Comparison of ENCODE assay signal across 12 cellular contexts in genomic region chr9:107883496-107884120, GRCh38.
DNase-seq lines count a peak whose midpoint lies in the region; ATAC-seq, FAIRE-seq and TF ChIP-seq lines count a peak whose summit lies in the region.
"Had no signal": no experiment of that assay in that cellular context is flagged by ENCODE, and none has a peak within 500 bp of the region (broad histone marks: within the 10 kb centered on the region; RNA-seq: fewer than 3 reads in every experiment).

No MANE protein-coding gene starts in this region.

- FAIRE-seq in GM12892 (lab: Jason Lieb, UNC) = peak; percentile 71
- FAIRE-seq: keratinocyte, TTC549 had no signal

- no peak overlapping the region for H2AFZ ChIP-seq in GM23338

- H3K4me1 Mint-ChIP-seq in GM23338 = no peaks in the 10 kb centered on the region

- no peaks in the 10 kb centered on the region for H3K36me3 Mint-ChIP-seq in GM23338 (ENCODE audit: low read depth)

- H3K4me3 ChIP-seq in GM23338 (no peak overlapping the region), MG63 (no peak overlapping the region)

- ATAC-seq in GM19468 (IDR thresholded peaks at IDR 0.05; ENCODE audit: extremely low read depth, unreplicated experiment) = peak; percentile 46
- ATAC-seq in HG03064 (IDR thresholded peaks at IDR 0.05; ENCODE audit: low read depth, unreplicated experiment) = peak; percentile 97
- ATAC-seq in GM23338 = no peak
- ATAC-seq: activated naive CD8-positive, alpha-beta T cell treated with anti-CD3 and anti-CD28 coated beads, Interleukin-2, amount 50 U/mL, for 24 hours had no signal

- peaks cover 9% of the 10 kb centered on the region for H3K9me3 ChIP-seq in MG63

- TF ChIP-seq POLR2A in GM12892 (IDR thresholded peaks at IDR 0.05; ENCODE audit: low read depth, low read length) = no peak

- no peaks in the 10 kb centered on the region for H3K9me3 Mint-ChIP-seq in GM23338

- H3K36me3 ChIP-seq in GM23338 (ENCODE audit: insufficient read depth) = no peaks in the 10 kb centered on the region
- no peaks in the 10 kb centered on the region for H3K36me3 ChIP-seq in MG63

- DNase-seq in GM12892 (ENCODE audit: insufficient read length) (no peak), RPMI7951 (ENCODE audit: low read depth) (peak; percentile 31), GM23338 (ENCODE audit: low spot score) (no peak), MG63 (no peak), NCI-H2107 treated with DMSO at 0.1 percent for 48 hours (lab: John Stamatoyannopoulos, UW; ENCODE audit: unreplicated experiment) (no peak), nucleus accumbens (lab: John Stamatoyannopoulos, UW) (no peak)
- DNase-seq: activated naive CD8-positive, alpha-beta T cell treated with anti-CD3 and anti-CD28 coated beads, Interleukin-2, amount 50 U/mL, for 24 hours had no signal

- TF ChIP-seq CTCF in GM23338 (conservative IDR thresholded peaks at IDR 0.05; ENCODE audit: low read depth in 2 of 2) = no peak

- no peaks in the 10 kb centered on the region for H3F3A ChIP-seq in GM23338 (replicated peaks; ENCODE audit: low read depth)

- H3K27me3 ChIP-seq in GM23338 (ENCODE audit: insufficient read depth) = no peaks in the 10 kb centered on the region
- H3K27me3 ChIP-seq in MG63 = no peaks in the 10 kb centered on the region

- no peaks in the 10 kb centered on the region for H4K20me1 ChIP-seq in GM23338 (replicated peaks; ENCODE audit: insufficient read depth)

- H3K4me2 ChIP-seq in GM23338 = no peak overlapping the region

- H3K9me2 ChIP-seq in GM23338 (ENCODE audit: insufficient read depth) = peaks cover 3% of the 10 kb centered on the region; the same call in 1 of the 2 replicates

- no peak overlapping the region for H3K4me3 Mint-ChIP-seq in GM23338
- H3K4me3 Mint-ChIP-seq: activated naive CD8-positive, alpha-beta T cell treated with anti-CD3 and anti-CD28 coated beads, Interleukin-2, amount 50 U/mL, for 24 hours had no signal

- no peaks in the 10 kb centered on the region for H3K4me1 ChIP-seq in GM23338 (ENCODE audit: insufficient read depth)

- no peak overlapping the region for H3K27ac ChIP-seq in GM23338 (ENCODE audit: low read depth)
- H3K27ac ChIP-seq: C4-2B had no signal

- H3K27me3 Mint-ChIP-seq in GM23338 (ENCODE audit: insufficient read depth, low read depth, poor library complexity) = no peaks in the 10 kb centered on the region

- H3K27ac Mint-ChIP-seq in GM23338 = no peak overlapping the region
- H3K27ac Mint-ChIP-seq: activated naive CD8-positive, alpha-beta T cell treated with anti-CD3 and anti-CD28 coated beads, Interleukin-2, amount 50 U/mL, for 24 hours had no signal

- H3K79me2 ChIP-seq in GM23338 (replicated peaks; ENCODE audit: insufficient read depth) = no peaks in the 10 kb centered on the region

TF ChIP-seq in GM23338, 12 proteins besides CTCF, POLR2A, EP300 and RAD21 (continues in another document):
- TF ChIP-seq REST (IDR thresholded peaks at IDR 0.05; ENCODE audit: unreplicated experiment) (no peak), CREB1 (CRISPR knock-in tag; IDR thresholded peaks at IDR 0.05; ENCODE audit: low read depth) (no peak), ZNF114 (CRISPR knock-in tag; IDR thresholded peaks at IDR 0.05) (no peak), ZNF462 (CRISPR knock-in tag; IDR thresholded peaks at IDR 0.05) (no peak), JUNB (IDR thresholded peaks at IDR 0.05; ENCODE audit: unreplicated experiment) (no peak), EZH2 (IDR thresholded peaks at IDR 0.05; ENCODE audit: low read depth, unreplicated experiment) (no peak), ETS1 (IDR thresholded peaks at IDR 0.05) (no peak), STAT1 (IDR thresholded peaks at IDR 0.05; ENCODE audit: unreplicated experiment) (no peak), ZNF331 (CRISPR knock-in tag; IDR thresholded peaks at IDR 0.05; ENCODE audit: low read depth) (no peak)
